ENCODE assay signal across 9 cellular contexts in the genomic region with DNA sequence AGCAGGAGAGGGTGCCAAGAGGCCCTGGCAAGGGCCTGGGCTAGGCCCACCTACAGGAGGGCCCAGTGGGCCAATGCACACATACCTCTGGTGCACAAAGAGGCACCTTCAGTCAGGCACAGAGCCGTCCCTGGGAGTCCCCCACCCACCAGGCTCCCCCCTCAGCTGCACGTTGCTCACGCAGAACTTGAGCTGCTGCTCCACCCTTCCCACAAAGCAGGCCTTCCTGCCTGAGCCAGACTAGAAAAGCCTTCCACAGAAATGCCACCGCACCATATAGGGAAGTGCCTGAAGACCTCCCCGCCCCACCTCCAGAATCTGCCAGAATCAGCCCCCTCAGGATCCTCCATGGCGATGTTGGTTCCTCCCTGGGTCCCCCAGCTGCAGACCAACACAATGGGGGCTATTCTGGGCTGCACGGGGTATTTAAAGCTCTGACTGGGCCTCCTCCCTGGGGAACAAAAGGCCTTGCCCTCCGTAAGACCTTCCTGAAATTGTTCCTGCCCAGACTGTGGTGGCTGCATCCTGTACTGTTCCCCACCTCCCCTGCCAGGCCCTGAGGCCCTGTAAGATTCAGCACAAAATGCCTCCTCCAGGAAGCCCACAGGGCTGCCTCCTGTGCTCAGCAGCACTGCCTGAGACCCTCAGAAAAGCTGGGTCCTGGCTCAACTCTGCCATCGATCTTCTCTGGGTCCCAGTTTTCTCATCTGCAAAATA. TPM values are rescaled to one million over a fixed set of nuclear protein-coding genes. Genes with fewer than 3 reads are reported as not detected.
A peak's percentile ranks its signal among the peaks of the same experiment; 100 is the strongest.
DNase-seq lines count a peak whose midpoint lies in the region; ATAC-seq, FAIRE-seq and TF ChIP-seq lines count a peak whose summit lies in the region.
"Had no signal": no experiment of that assay in that cellular context is flagged by ENCODE, and none has a peak within 500 bp of the region (broad histone marks: within the 10 kb centered on the region; RNA-seq: fewer than 3 reads in every experiment).

No MANE protein-coding gene starts in this region.

- CTCF ChIA-PET in mammary epithelial cell (lab: Charles Lee; ENCODE audit: low non-redundant PET): no interaction called here

- no TSS peak for BruUV-seq in mammary epithelial cell (replicated peaks; lab: Mats Ljungman, UMichigan)

- peaks cover 39% of the 10 kb centered on the region for H3K4me1 Mint-ChIP-seq in astrocyte (ENCODE audit: low read depth, unreplicated experiment)

- peak; percentile 28 to 51 for ATAC-seq in lower lobe of right lung
- peak; percentile 85 for ATAC-seq in stimulated activated naive CD8-positive, alpha-beta T cell treated with anti-CD3 and anti-CD28 coated beads, Interleukin-15, Interleukin-2, amounts not matched to agents 100 U/mL and 50 U/mL, for 24 hours
- ATAC-seq in GM18909 (IDR thresholded peaks at IDR 0.05; ENCODE audit: poor library complexity, unreplicated experiment): no peak

- FAIRE-seq in astrocyte (lab: Jason Lieb, UNC): no peak

- H4K20me1 ChIP-seq in mammary epithelial cell (ENCODE audit: insufficient read depth, low read length): no peaks in the 10 kb centered on the region
- H4K20me1 ChIP-seq in astrocyte (ENCODE audit: insufficient read depth, low read length): peaks cover 26% of the 10 kb centered on the region

- H3K27ac ChIP-seq in breast epithelium (peak overlapping the region; percentile 88 to 92), mammary epithelial cell (ENCODE audit: insufficient read depth, low read depth, low read length) (no peak overlapping the region), astrocyte (ENCODE audit: low read depth, low read length) (peak overlapping the region; percentile 44), lower lobe of right lung (peak overlapping the region; percentile 74)

- H3K27me3 ChIP-seq in breast epithelium: no peaks in the 10 kb centered on the region
- no peaks in the 10 kb centered on the region for H3K27me3 ChIP-seq in mammary epithelial cell (ENCODE audit: insufficient read depth, low read length)
- no peaks in the 10 kb centered on the region for H3K27me3 ChIP-seq in astrocyte (ENCODE audit: insufficient read depth, low read length)
- H3K27me3 ChIP-seq in lower lobe of right lung (ENCODE audit: low read depth): no peaks in the 10 kb centered on the region

- dilution Hi-C loops in mammary epithelial cell (cut with HindIII; ENCODE audit: low sequenced_read_pairs): no loop called here

- peak overlapping the region; percentile 84 for H3K27ac Mint-ChIP-seq in astrocyte (ENCODE audit: unreplicated experiment)

- H3K9me3 ChIP-seq in breast epithelium (no peaks in the 10 kb centered on the region), mammary epithelial cell (replicated peaks; ENCODE audit: insufficient read depth, low read length) (no peaks in the 10 kb centered on the region), astrocyte (ENCODE audit: insufficient read depth, low read depth, low read length) (no peaks in the 10 kb centered on the region), lower lobe of right lung (no peaks in the 10 kb centered on the region)

- intact Hi-C loops in breast epithelium (cut with DNase I; ENCODE audit: low total_unique reads) (no loop called here), mammary epithelial cell (cut with micrococcal nuclease) (no loop called here), lower lobe of right lung (cut with DNase I) (no loop called here)

- H3K9me3 Mint-ChIP-seq in astrocyte (ENCODE audit: unreplicated experiment): no peaks in the 10 kb centered on the region

- H3K4me2 ChIP-seq in mammary epithelial cell (ENCODE audit: insufficient read depth, low read depth, low read length): no peak overlapping the region
- H3K4me2 ChIP-seq in astrocyte (ENCODE audit: low read length): peak overlapping the region; percentile 31

- peaks cover 21 to 27% of the 10 kb centered on the region in 2 donors for H3K4me1 ChIP-seq in breast epithelium
- H3K4me1 ChIP-seq in mammary epithelial cell (ENCODE audit: insufficient read depth, low read length): peaks cover 26% of the 10 kb centered on the region
- peaks cover 32% of the 10 kb centered on the region for H3K4me1 ChIP-seq in astrocyte (ENCODE audit: insufficient read depth, low read length)
- peaks cover 96% of the 10 kb centered on the region for H3K4me1 ChIP-seq in lower lobe of right lung

- no peak for TF ChIP-seq POLR2A in breast epithelium (IDR thresholded peaks at IDR 0.05)

- H3K27me3 Mint-ChIP-seq in astrocyte (ENCODE audit: low read depth, unreplicated experiment): no peaks in the 10 kb centered on the region

- H3K36me3 Mint-ChIP-seq in astrocyte (ENCODE audit: low read depth, unreplicated experiment): peaks cover 12% of the 10 kb centered on the region

- in situ Hi-C loops in mammary epithelial cell (cut with MboI; ENCODE audit: low sequenced_read_pairs in 2 of 2): no loop called here

- 36% methylated on average over 8 of the region's 9 CpGs for WGBS in mammary epithelial cell (ENCODE audit: low coverage, missing lambda C conversion rate)

- H3K9ac ChIP-seq in mammary epithelial cell (ENCODE audit: insufficient read depth, low read length): no peak overlapping the region
- H3K9ac ChIP-seq in astrocyte (ENCODE audit: low read length): peak overlapping the region; percentile 64

- H3K36me3 ChIP-seq in breast epithelium: no peaks in the 10 kb centered on the region
- H3K36me3 ChIP-seq in mammary epithelial cell (ENCODE audit: insufficient read depth, low read length): peaks cover 4% of the 10 kb centered on the region
- H3K36me3 ChIP-seq in astrocyte (ENCODE audit: insufficient read depth, low read length): no peaks in the 10 kb centered on the region
- H3K36me3 ChIP-seq in lower lobe of right lung: no peaks in the 10 kb centered on the region

- TF ChIP-seq CTCF in breast epithelium (IDR thresholded peaks at IDR 0.05): no peak
- no peak for TF ChIP-seq CTCF in mammary epithelial cell (conservative IDR thresholded peaks at IDR 0.05 in 1 of 2, IDR thresholded peaks at IDR 0.05 in 1 of 2; ENCODE audit: extremely low read depth in 1 of 2, insufficient read depth in 1 of 2, low read depth in 1 of 2, low read length in 2 of 2)
- TF ChIP-seq CTCF in astrocyte (IDR thresholded peaks at IDR 0.05; ENCODE audit: insufficient read depth, low read depth, low read length): no peak
- no peak for TF ChIP-seq CTCF in lower lobe of right lung (IDR thresholded peaks at IDR 0.05)

- H2AFZ ChIP-seq in mammary epithelial cell (ENCODE audit: low read depth, low read length) (no peak overlapping the region), astrocyte (ENCODE audit: low read depth, low read length) (peak overlapping the region; percentile 30)

- no peak overlapping the region for H3K4me3 ChIP-seq in breast epithelium
- no peak overlapping the region for H3K4me3 ChIP-seq in mammary epithelial cell (replicated peaks in 1 of 3; ENCODE audit: insufficient read depth in 1 of 3, low read depth in 2 of 3, low read length in 3 of 3)
- H3K4me3 ChIP-seq in astrocyte (ENCODE audit: insufficient read depth, low read depth, low read length): no peak overlapping the region
- H3K4me3 ChIP-seq in lower lobe of right lung: no peak overlapping the region

- no peak overlapping the region for H3K4me3 Mint-ChIP-seq in astrocyte (ENCODE audit: unreplicated experiment)

- H3K79me2 ChIP-seq in mammary epithelial cell (ENCODE audit: insufficient read depth, low read length): peaks cover 28% of the 10 kb centered on the region
- H3K79me2 ChIP-seq in astrocyte (ENCODE audit: insufficient read depth, low read length): peaks cover 45% of the 10 kb centered on the region

- peak in 1 of 2 donors; percentile 78 for DNase-seq in breast epithelium (ENCODE audit: low spot score in 2 of 2)
- no peak for DNase-seq in mammary epithelial cell
- DNase-seq in astrocyte (ENCODE audit: low read depth): peak; percentile 80
- no peak for DNase-seq in lower lobe of right lung
- DNase-seq in stimulated activated naive CD8-positive, alpha-beta T cell treated with anti-CD3 and anti-CD28 coated beads, Interleukin-15, Interleukin-2, amounts not matched to agents 100 U/mL and 50 U/mL, for 24 hours: peak; percentile 87
- no peak for DNase-seq in iPS-NIHi11 (ENCODE audit: low spot score)
- no peak for DNase-seq in H4 (ENCODE audit: low spot score)
- DNase-seq: DND-41 had no signal

RNA-seq across cellular contexts. Expression of gene HSPG2, which starts 27.2 kb away (rescaled TPM):
- total RNA-seq in breast epithelium: 100 to 1,000 TPM in 1 of 3 donors, 10 to 100 TPM in 2; 48.3 to 219 (median 95.0) TPM
- 100 to 1,000 TPM; 187 to 207 TPM for total RNA-seq in mammary epithelial cell
- polyA plus RNA-seq in mammary epithelial cell: 23.9 TPM
- polyA minus RNA-seq in mammary epithelial cell: 121 TPM
- total RNA-seq in astrocyte: 249 and 262 TPM in 2 replicates
- total RNA-seq in lower lobe of right lung: 216 TPM
- total RNA-seq in H4 (2014; rRNA removed; shearing (Covaris generic)): 7.9 and 8.9 TPM in 2 replicates

Comparison
In these comparisons a context has a peak if more than half of its experiments do, and no peak if none do; other contexts are left out.
1. DNase-seq: peak in astrocyte (single experiment) and stimulated activated naive CD8-positive, alpha-beta T cell treated with anti-CD3 and anti-CD28 coated beads, Interleukin-15, Interleukin-2, amounts not matched to agents 100 U/mL and 50 U/mL, for 24 hours (single experiment); none in mammary epithelial cell (single experiment), lower lobe of right lung (single experiment), iPS-NIHi11 (single experiment) and H4 (single experiment).